ENCODE assay signal across 1 cellular context in the genomic region with DNA sequence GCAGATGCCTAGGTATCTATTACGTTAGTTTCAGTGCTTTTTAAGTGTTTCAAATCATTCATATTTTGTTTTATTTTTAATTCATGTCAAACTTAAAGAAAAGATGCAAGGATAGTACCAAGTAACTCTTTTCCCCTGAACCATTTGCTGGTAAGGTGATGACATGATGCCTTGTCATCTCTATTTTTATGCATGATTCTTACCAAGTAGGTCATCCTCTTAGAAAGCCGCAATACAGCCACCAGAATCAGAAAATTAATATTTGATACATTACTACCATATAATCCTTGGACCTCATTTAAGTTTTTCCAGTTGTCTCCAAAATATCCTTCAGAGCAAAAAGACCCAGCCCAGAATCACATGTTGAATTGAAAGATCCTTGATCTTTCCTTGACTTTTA.
TF ChIP-seq lines count a peak whose summit lies in the region.

No MANE protein-coding gene starts in this region.

TF ChIP-seq in HEK293, 187 proteins besides CTCF, POLR2A, EP300 and RAD21 (continued from another document):
- TF ChIP-seq, protein P1, sequence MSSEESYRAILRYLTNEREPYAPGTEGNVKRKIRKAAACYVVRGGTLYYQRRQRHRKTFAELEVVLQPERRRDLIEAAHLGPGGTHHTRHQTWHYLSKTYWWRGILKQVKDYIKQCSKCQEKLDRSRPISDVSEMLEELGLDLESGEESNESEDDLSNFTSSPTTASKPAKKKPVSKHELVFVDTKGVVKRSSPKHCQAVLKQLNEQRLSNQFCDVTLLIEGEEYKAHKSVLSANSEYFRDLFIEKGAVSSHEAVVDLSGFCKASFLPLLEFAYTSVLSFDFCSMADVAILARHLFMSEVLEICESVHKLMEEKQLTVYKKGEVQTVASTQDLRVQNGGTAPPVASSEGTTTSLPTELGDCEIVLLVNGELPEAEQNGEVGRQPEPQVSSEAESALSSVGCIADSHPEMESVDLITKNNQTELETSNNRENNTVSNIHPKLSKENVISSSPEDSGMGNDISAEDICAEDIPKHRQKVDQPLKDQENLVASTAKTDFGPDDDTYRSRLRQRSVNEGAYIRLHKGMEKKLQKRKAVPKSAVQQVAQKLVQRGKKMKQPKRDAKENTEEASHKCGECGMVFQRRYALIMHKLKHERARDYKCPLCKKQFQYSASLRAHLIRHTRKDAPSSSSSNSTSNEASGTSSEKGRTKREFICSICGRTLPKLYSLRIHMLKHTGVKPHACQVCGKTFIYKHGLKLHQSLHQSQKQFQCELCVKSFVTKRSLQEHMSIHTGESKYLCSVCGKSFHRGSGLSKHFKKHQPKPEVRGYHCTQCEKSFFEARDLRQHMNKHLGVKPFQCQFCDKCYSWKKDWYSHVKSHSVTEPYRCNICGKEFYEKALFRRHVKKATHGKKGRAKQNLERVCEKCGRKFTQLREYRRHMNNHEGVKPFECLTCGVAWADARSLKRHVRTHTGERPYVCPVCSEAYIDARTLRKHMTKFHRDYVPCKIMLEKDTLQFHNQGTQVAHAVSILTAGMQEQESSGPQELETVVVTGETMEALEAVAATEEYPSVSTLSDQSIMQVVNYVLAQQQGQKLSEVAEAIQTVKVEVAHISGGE (tag by site-specific recombination; conservative IDR thresholded peaks at IDR 0.05; ENCODE audit: low read depth), result no peak
